In the genomic region with DNA sequence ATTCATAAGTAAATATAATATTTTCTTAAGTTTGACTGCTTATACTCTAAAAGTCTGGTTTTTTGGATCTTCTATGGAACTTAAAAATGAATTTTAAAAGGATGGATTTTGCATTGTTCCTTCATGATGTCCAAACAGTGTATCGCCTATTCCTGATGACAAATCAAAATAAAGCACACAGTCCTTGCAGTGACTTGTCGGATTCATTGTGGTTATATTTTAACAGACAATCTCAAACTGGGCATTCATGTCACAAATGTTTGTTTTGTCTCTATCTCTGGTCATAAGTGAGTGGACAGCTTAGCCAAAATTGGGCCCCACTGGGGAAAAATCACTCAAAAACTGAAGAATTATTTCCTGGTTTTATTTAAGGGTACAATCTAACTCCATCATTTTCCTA, we compare ENCODE assay signal across 1 cellular context.
TF ChIP-seq lines count a peak whose summit lies in the region.

No MANE protein-coding gene starts in this region.

TF ChIP-seq in HepG2, 621 proteins besides CTCF, POLR2A, EP300 and RAD21 (continued from another document):
- TF ChIP-seq, protein P1, sequence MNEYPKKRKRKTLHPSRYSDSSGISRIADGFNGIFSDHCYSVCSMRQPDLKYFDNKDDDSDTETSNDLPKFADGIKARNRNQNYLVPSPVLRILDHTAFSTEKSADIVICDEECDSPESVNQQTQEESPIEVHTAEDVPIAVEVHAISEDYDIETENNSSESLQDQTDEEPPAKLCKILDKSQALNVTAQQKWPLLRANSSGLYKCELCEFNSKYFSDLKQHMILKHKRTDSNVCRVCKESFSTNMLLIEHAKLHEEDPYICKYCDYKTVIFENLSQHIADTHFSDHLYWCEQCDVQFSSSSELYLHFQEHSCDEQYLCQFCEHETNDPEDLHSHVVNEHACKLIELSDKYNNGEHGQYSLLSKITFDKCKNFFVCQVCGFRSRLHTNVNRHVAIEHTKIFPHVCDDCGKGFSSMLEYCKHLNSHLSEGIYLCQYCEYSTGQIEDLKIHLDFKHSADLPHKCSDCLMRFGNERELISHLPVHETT (CRISPR knock-in tag; conservative IDR thresholded peaks at IDR 0.05) = no peak
- TF ChIP-seq ZFX (CRISPR knock-in tag; IDR thresholded peaks at IDR 0.05; ENCODE audit: low read depth) = no peak
- TF ChIP-seq MIER2 (CRISPR knock-in tag; IDR thresholded peaks at IDR 0.05) = no peak
- TF ChIP-seq, protein P2, sequence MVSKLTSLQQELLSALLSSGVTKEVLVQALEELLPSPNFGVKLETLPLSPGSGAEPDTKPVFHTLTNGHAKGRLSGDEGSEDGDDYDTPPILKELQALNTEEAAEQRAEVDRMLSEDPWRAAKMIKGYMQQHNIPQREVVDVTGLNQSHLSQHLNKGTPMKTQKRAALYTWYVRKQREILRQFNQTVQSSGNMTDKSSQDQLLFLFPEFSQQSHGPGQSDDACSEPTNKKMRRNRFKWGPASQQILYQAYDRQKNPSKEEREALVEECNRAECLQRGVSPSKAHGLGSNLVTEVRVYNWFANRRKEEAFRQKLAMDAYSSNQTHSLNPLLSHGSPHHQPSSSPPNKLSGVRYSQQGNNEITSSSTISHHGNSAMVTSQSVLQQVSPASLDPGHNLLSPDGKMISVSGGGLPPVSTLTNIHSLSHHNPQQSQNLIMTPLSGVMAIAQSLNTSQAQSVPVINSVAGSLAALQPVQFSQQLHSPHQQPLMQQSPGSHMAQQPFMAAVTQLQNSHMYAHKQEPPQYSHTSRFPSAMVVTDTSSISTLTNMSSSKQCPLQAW (CRISPR knock-in tag; IDR thresholded peaks at IDR 0.05) = no peak
- no peak for TF ChIP-seq REL (CRISPR knock-in tag; conservative IDR thresholded peaks at IDR 0.05)
- no peak for TF ChIP-seq ZNF367 (CRISPR knock-in tag; IDR thresholded peaks at IDR 0.05; ENCODE audit: borderline replicate concordance)
